Comparison of ENCODE assay signal across 8 cellular contexts in genomic region chr21:15729674-15730483, GRCh38. TPM values are rescaled to one million over a fixed set of nuclear protein-coding genes. Genes with fewer than 3 reads are reported as not detected.
DNase-seq lines count a peak whose midpoint lies in the region; TF ChIP-seq lines count a peak whose summit lies in the region.

A gene with protein sequence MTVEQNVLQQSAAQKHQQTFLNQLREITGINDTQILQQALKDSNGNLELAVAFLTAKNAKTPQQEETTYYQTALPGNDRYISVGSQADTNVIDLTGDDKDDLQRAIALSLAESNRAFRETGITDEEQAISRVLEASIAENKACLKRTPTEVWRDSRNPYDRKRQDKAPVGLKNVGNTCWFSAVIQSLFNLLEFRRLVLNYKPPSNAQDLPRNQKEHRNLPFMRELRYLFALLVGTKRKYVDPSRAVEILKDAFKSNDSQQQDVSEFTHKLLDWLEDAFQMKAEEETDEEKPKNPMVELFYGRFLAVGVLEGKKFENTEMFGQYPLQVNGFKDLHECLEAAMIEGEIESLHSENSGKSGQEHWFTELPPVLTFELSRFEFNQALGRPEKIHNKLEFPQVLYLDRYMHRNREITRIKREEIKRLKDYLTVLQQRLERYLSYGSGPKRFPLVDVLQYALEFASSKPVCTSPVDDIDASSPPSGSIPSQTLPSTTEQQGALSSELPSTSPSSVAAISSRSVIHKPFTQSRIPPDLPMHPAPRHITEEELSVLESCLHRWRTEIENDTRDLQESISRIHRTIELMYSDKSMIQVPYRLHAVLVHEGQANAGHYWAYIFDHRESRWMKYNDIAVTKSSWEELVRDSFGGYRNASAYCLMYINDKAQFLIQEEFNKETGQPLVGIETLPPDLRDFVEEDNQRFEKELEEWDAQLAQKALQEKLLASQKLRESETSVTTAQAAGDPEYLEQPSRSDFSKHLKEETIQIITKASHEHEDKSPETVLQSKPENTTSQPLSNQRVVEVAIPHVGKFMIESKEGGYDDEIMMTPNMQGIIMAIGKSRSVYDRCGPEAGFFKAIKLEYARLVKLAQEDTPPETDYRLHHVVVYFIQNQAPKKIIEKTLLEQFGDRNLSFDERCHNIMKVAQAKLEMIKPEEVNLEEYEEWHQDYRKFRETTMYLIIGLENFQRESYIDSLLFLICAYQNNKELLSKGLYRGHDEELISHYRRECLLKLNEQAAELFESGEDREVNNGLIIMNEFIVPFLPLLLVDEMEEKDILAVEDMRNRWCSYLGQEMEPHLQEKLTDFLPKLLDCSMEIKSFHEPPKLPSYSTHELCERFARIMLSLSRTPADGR (plus strand): TSS chr21:15729982. CDS start chr21:15730394, 412 bp downstream.

- peaks cover 7% of the 10 kb centered on the region for H3K23me2 ChIP-seq in H9 (ENCODE audit: insufficient read length, low read depth, low read length, poor library complexity, severe bottlenecking)

- H3K9me3 Mint-ChIP-seq in H9 = no peaks in the 10 kb centered on the region
- H3K9me3 Mint-ChIP-seq in activated naive CD4-positive, alpha-beta T cell treated with anti-CD3 and anti-CD28 coated beads for 36 hours = no peaks in the 10 kb centered on the region

- H3K9ac ChIP-seq in H9 (ENCODE audit: extremely low read depth, insufficient read length, low read length) (peak within 1 kb of the TSS; percentile 99), SK-N-MC (ENCODE audit: insufficient read length) (peak within 1 kb of the TSS; percentile 75)

- peak; percentile 84 for DNase-seq in GDM1 (lab: John Stamatoyannopoulos, UW)
- DNase-seq in H9 = peak; percentile 89
- peak; percentile 87 for DNase-seq in MG63
- no peak for DNase-seq in SK-N-MC (ENCODE audit: low read depth, low spot score)
- peak; percentile 77 for DNase-seq in activated naive CD4-positive, alpha-beta T cell treated with anti-CD3 and anti-CD28 coated beads for 36 hours
- peak; percentile 94 for DNase-seq in germinal center (ENCODE audit: low spot score)
- DNase-seq in occipital lobe (lab: John Stamatoyannopoulos, UW) = peak; percentile 82
- peak; percentile 94 to 95 for DNase-seq in suprapubic skin (ENCODE audit: low spot score in 2 of 2)

- H3K27me3 Mint-ChIP-seq in H9 (ENCODE audit: low read depth) = peaks cover 5% of the 10 kb centered on the region; the same call in 1 of the 2 replicates
- H3K27me3 Mint-ChIP-seq in activated naive CD4-positive, alpha-beta T cell treated with anti-CD3 and anti-CD28 coated beads for 36 hours (ENCODE audit: low read depth) = peaks cover 2% of the 10 kb centered on the region

- no peak for TF ChIP-seq EP300 in suprapubic skin (IDR thresholded peaks at IDR 0.05)

- peaks cover 20% of the 10 kb centered on the region; the same call in 1 of the 2 replicates for H3K79me2 ChIP-seq in H9 (ENCODE audit: insufficient read depth, low read length)

- TF ChIP-seq POLR2A in suprapubic skin (IDR thresholded peaks at IDR 0.05) = peak; percentile 32 to 77

- CTCF ChIA-PET in activated naive CD4-positive, alpha-beta T cell treated with anti-CD3 and anti-CD28 coated beads for 36 hours (lab: Charles Lee) = interaction anchor here (0.9 kb wide), 1 partner anchor 113 kb away, joined by 3 read pairs; no protein-coding TSS in a partner anchor

- H3K27ac ChIP-seq in H9 (ENCODE audit: insufficient read length, low read depth, low read length) (peak within 1 kb of the TSS; percentile 36), SK-N-MC (no peak within 1 kb of the TSS), suprapubic skin (peak within 1 kb of the TSS; percentile 98)

- H3K4ac ChIP-seq in H9 (ENCODE audit: low read depth, low read length) = no peak within 1 kb of the TSS

- peaks cover 26 to 33% of the 10 kb centered on the region in 2 experiments for H3K4me1 Mint-ChIP-seq in H9
- peaks cover 24% of the 10 kb centered on the region for H3K4me1 Mint-ChIP-seq in activated naive CD4-positive, alpha-beta T cell treated with anti-CD3 and anti-CD28 coated beads for 36 hours (ENCODE audit: low read depth)

- H4K20me1 ChIP-seq in H9 (ENCODE audit: control insufficient read depth, insufficient read depth, insufficient read length) = no peaks in the 10 kb centered on the region

- WGBS in H9 (ENCODE audit: extremely low coverage, insufficient read length, low lambda C conversion rate) = no CpG with 5 or more reads among the region's 123 CpGs
- WGBS in suprapubic skin = no CpG with 5 or more reads among the region's 123 CpGs

- H3K4me1 ChIP-seq in H9 (ENCODE audit: insufficient read depth, low read length) (no peaks in the 10 kb centered on the region; the same call in 1 of the 2 replicates), suprapubic skin (peaks cover 39% of the 10 kb centered on the region)

- H2BK20ac ChIP-seq in H9 (ENCODE audit: low read depth, low read length, poor library complexity, severe bottlenecking) = no peak within 1 kb of the TSS

- H2BK15ac ChIP-seq in H9 (ENCODE audit: low read depth, low read length) = no peak within 1 kb of the TSS; the same call in 1 of the 2 replicates

- peak within 1 kb of the TSS; percentile 93 to 97 (median 95) for H3K27ac Mint-ChIP-seq in H9
- peak within 1 kb of the TSS; percentile 83 for H3K27ac Mint-ChIP-seq in activated naive CD4-positive, alpha-beta T cell treated with anti-CD3 and anti-CD28 coated beads for 36 hours

- H3K4me3 ChIP-seq in MG63 = peak within 1 kb of the TSS; percentile 64
- peak within 1 kb of the TSS; percentile 90 for H3K4me3 ChIP-seq in SK-N-MC
- H3K4me3 ChIP-seq in suprapubic skin = peak within 1 kb of the TSS; percentile 93

- peaks cover 0 to 3% (median 0%) of the 10 kb centered on the region in 3 experiments; a peak in 1 of 7 replicates for H3K36me3 Mint-ChIP-seq in H9 (ENCODE audit: insufficient read depth in 1 of 3, low read depth in 3 of 3)
- no peaks in the 10 kb centered on the region for H3K36me3 Mint-ChIP-seq in activated naive CD4-positive, alpha-beta T cell treated with anti-CD3 and anti-CD28 coated beads for 36 hours (ENCODE audit: low read depth)

- no peaks in the 10 kb centered on the region for H3K36me3 ChIP-seq in MG63
- H3K36me3 ChIP-seq in SK-N-MC (ENCODE audit: insufficient read depth, low read length) = no peaks in the 10 kb centered on the region
- no peaks in the 10 kb centered on the region for H3K36me3 ChIP-seq in suprapubic skin

- H2BK12ac ChIP-seq in H9 (ENCODE audit: insufficient read length, low read depth, low read length) = no peak within 1 kb of the TSS

- peak within 1 kb of the TSS; percentile 87 for H3K14ac ChIP-seq in H9 (ENCODE audit: insufficient read depth, low read length)

- H3K18ac ChIP-seq in H9 (ENCODE audit: insufficient read length, low read depth, low read length) = peak within 1 kb of the TSS; percentile 56

- peak within 1 kb of the TSS; percentile 95 for H2AFZ ChIP-seq in H9 (ENCODE audit: low read length)

- H2BK5ac ChIP-seq in H9 (ENCODE audit: insufficient read length, low read length) = peak within 1 kb of the TSS; percentile 80

- no peak within 1 kb of the TSS for H4K5ac ChIP-seq in H9 (ENCODE audit: insufficient read length, low read depth, low read length)

- H2AK5ac ChIP-seq in H9 (ENCODE audit: insufficient read length, low read length) = no peak within 1 kb of the TSS

- peak within 1 kb of the TSS; percentile 92 to 95 for H3K4me3 Mint-ChIP-seq in H9
- H3K4me3 Mint-ChIP-seq in activated naive CD4-positive, alpha-beta T cell treated with anti-CD3 and anti-CD28 coated beads for 36 hours = peak within 1 kb of the TSS; percentile 91

- peak within 1 kb of the TSS; percentile 95 for H3K4me2 ChIP-seq in H9 (ENCODE audit: insufficient read depth, insufficient read length, low read length)

- H3K27me3 ChIP-seq in H9 (ENCODE audit: insufficient read depth, low read length) (no peaks in the 10 kb centered on the region), MG63 (no peaks in the 10 kb centered on the region), suprapubic skin (no peaks in the 10 kb centered on the region)

- H3K23ac ChIP-seq in H9 (ENCODE audit: insufficient read length, low read depth, low read length) = no peak within 1 kb of the TSS

- intact Hi-C loops in activated naive CD4-positive, alpha-beta T cell treated with anti-CD3 and anti-CD28 coated beads for 36 hours (cut with micrococcal nuclease) = loop anchor here (1.0 to 10.0 kb wide), 7 partner anchors 43 to 1348 kb away; partner anchors contain the start of gene HSPA13

- H4K8ac ChIP-seq in H9 (replicated peaks; ENCODE audit: insufficient read length, low read depth, low read length) = no peak within 1 kb of the TSS

- H4K91ac ChIP-seq in H9 (ENCODE audit: insufficient read length, low read depth, low read length) = no peak within 1 kb of the TSS

- no peak within 1 kb of the TSS for H3K56ac ChIP-seq in H9 (ENCODE audit: insufficient read length, low read depth, low read length)

- no peak; the same call in 2 of the 3 replicates for TF ChIP-seq CTCF in H9 (conservative IDR thresholded peaks at IDR 0.05)
- TF ChIP-seq CTCF in suprapubic skin (IDR thresholded peaks at IDR 0.05) = no peak

- no peak within 1 kb of the TSS for H3T11ph ChIP-seq in H9 (ENCODE audit: low read length)

- no peak within 1 kb of the TSS for H2BK120ac ChIP-seq in H9 (ENCODE audit: low read depth, low read length, poor library complexity, severe bottlenecking)

- no peaks in the 10 kb centered on the region for H3K9me3 ChIP-seq in H9 (ENCODE audit: control insufficient read depth, low read depth, low read length)
- no peaks in the 10 kb centered on the region for H3K9me3 ChIP-seq in MG63
- no peaks in the 10 kb centered on the region for H3K9me3 ChIP-seq in SK-N-MC (ENCODE audit: low read depth, low read length)
- no peaks in the 10 kb centered on the region for H3K9me3 ChIP-seq in suprapubic skin

- no peaks in the 10 kb centered on the region for H3K79me1 ChIP-seq in H9 (ENCODE audit: insufficient read depth, low read depth, low read length, poor library complexity, severe bottlenecking)

RNA-seq across cellular contexts. Expression of the gene that starts here (rescaled TPM):
- total RNA-seq in H9 (2021) = 35.1 and 36.3 TPM in 2 replicates
- total RNA-seq in MG63 (2014; rRNA removed; shearing (Covaris generic); ENCODE audit: low replicate concordance) = 16.4 and 25.1 TPM in 2 replicates
- 10 to 100 TPM; 24.7 to 27.8 TPM for total RNA-seq in activated naive CD4-positive, alpha-beta T cell treated with anti-CD3 and anti-CD28 coated beads for 36 hours
- total RNA-seq in occipital lobe = 126 TPM
- 10 to 100 TPM; 32.3 to 44.3 (median 33.4) TPM for total RNA-seq in suprapubic skin
